In the genomic region with DNA sequence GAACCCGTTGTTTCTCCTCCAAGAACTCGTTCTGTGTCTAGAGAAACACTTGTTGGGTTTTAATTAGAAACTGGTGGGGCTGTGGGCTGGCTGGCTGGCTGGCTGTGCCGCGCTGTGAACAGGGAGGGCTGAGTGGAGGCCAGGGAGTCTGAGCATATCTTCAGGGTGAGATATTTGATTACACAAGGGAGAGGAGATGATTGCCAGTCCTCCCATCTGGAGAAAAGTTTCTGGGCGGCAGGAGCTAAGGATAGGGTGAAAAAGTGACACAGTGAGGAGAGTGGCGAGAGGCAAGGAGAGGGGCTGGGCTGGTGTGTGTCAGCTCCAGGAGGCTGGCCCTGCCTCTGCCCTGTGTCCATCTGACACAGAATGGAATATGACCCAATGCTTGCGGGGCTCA, we compare ENCODE assay signal across 1 cellular context.
TF ChIP-seq lines count a peak whose summit lies in the region.

No MANE protein-coding gene starts in this region.

TF ChIP-seq in GM23338, 12 proteins besides CTCF, POLR2A, EP300 and RAD21 (continued from another document):
- TF ChIP-seq ZNF462 (CRISPR knock-in tag; IDR thresholded peaks at IDR 0.05) (no peak), POLR2AphosphoS5 (IDR thresholded peaks at IDR 0.05; ENCODE audit: low read depth) (no peak), ZNF331 (CRISPR knock-in tag; IDR thresholded peaks at IDR 0.05; ENCODE audit: low read depth) (no peak), NANOG (IDR thresholded peaks at IDR 0.05; ENCODE audit: borderline replicate concordance) (no peak), ZNF114 (CRISPR knock-in tag; IDR thresholded peaks at IDR 0.05) (no peak), EZH2phosphoT487 (IDR thresholded peaks at IDR 0.05; ENCODE audit: unreplicated experiment) (no peak), JUNB (IDR thresholded peaks at IDR 0.05; ENCODE audit: unreplicated experiment) (no peak)
